ENCODE assay signal across 10 cellular contexts in genomic region chr3:124202754-124203153, GRCh38.
DNase-seq lines count a peak whose midpoint lies in the region; FAIRE-seq and TF ChIP-seq lines count a peak whose summit lies in the region.
"Had no signal": no experiment of that assay in that cellular context is flagged by ENCODE, and none has a peak within 500 bp of the region (broad histone marks: within the 10 kb centered on the region; RNA-seq: fewer than 3 reads in every experiment).

No MANE protein-coding gene starts in this region.

- H3K9ac ChIP-seq in kidney (ENCODE audit: low read length in 2 of 2), result no peak overlapping the region

- no peaks in the 10 kb centered on the region for H3K27me3 ChIP-seq in stomach

- no peak for TF ChIP-seq EP300 in stomach (IDR thresholded peaks at IDR 0.05)

- no peaks in the 10 kb centered on the region for H3K4me1 Mint-ChIP-seq in activated CD4-positive, alpha-beta T cell treated with anti-CD3 and anti-CD28 coated beads, Interleukin-2, amount 10 ng/mL, durations not matched to agents 7 days and 5 days
- H3K4me1 Mint-ChIP-seq in immature natural killer cell, result no peaks in the 10 kb centered on the region

- POLR2A ChIA-PET in activated CD4-positive, alpha-beta T cell treated with anti-CD3 and anti-CD28 coated beads, Interleukin-2, amount 10 ng/mL, durations not matched to agents 7 days and 5 days (lab: Charles Lee), result no interaction called here

- CTCF ChIA-PET in activated CD4-positive, alpha-beta T cell treated with anti-CD3 and anti-CD28 coated beads, Interleukin-2, amount 10 ng/mL, durations not matched to agents 7 days and 5 days (lab: Charles Lee), result no interaction called here

- H3K9me3 ChIP-seq in kidney (ENCODE audit: control insufficient read depth in 1 of 2, low read length in 2 of 2), result no peaks in the 10 kb centered on the region
- no peaks in the 10 kb centered on the region for H3K9me3 ChIP-seq in stomach

- no peak for TF ChIP-seq POLR2A in stomach (IDR thresholded peaks at IDR 0.05)

- WGBS in stomach, 5 donors, result 42 to 54% (median 52%) methylated on average over 4 of the region's 4 CpGs

- TF ChIP-seq CTCF in kidney (IDR thresholded peaks at IDR 0.05; ENCODE audit: borderline replicate concordance, extremely low read depth, insufficient read depth) (no peak), stomach (IDR thresholded peaks at IDR 0.05) (no peak)

- no peak for FAIRE-seq in kidney (lab: Jason Lieb, UNC)

- no peak overlapping the region for H3K4me3 Mint-ChIP-seq in activated CD4-positive, alpha-beta T cell treated with anti-CD3 and anti-CD28 coated beads, Interleukin-2, amount 10 ng/mL, durations not matched to agents 7 days and 5 days
- no peak overlapping the region for H3K4me3 Mint-ChIP-seq in immature natural killer cell

- H3K36me3 Mint-ChIP-seq in activated CD4-positive, alpha-beta T cell treated with anti-CD3 and anti-CD28 coated beads, Interleukin-2, amount 10 ng/mL, durations not matched to agents 7 days and 5 days (ENCODE audit: low read depth), result no peaks in the 10 kb centered on the region
- H3K36me3 Mint-ChIP-seq in immature natural killer cell, result no peaks in the 10 kb centered on the region

- peaks cover 0 to 2% of the 10 kb centered on the region in 2 donors for H3K4me1 ChIP-seq in kidney (ENCODE audit: control insufficient read depth in 1 of 2, insufficient read depth in 1 of 2, low read depth in 1 of 2, low read length in 2 of 2)
- peaks cover 0 to 25% (median 11%) of the 10 kb centered on the region in 4 donors for H3K4me1 ChIP-seq in stomach

- DNase-seq in GM04503 (ENCODE audit: low read depth), result peak; percentile 9
- peak; percentile 78 for DNase-seq in astrocyte of the hippocampus (ENCODE audit: low read depth, low spot score)
- DNase-seq in kidney, result peak; percentile 91
- DNase-seq in stomach, result no peak
- DNase-seq in effector CD4-positive, alpha-beta T cell, result no peak
- no peak for DNase-seq in activated CD4-positive, alpha-beta T cell treated with anti-CD3 and anti-CD28 coated beads, Interleukin-2, amount 10 ng/mL, durations not matched to agents 7 days and 5 days
- no peak for DNase-seq in immature natural killer cell
- no peak for DNase-seq in UCSD-AML1 (lab: John Stamatoyannopoulos, UW; ENCODE audit: unreplicated experiment)
- DNase-seq: KBM-7, NCI-H510A treated with DMSO at 0.1 percent for 48 hours had no signal

- H3K36me3 ChIP-seq in kidney (ENCODE audit: control insufficient read depth in 1 of 2, insufficient read depth in 2 of 2, low read length in 2 of 2), result no peaks in the 10 kb centered on the region
- no peaks in the 10 kb centered on the region for H3K36me3 ChIP-seq in stomach

- H3K27ac Mint-ChIP-seq in activated CD4-positive, alpha-beta T cell treated with anti-CD3 and anti-CD28 coated beads, Interleukin-2, amount 10 ng/mL, durations not matched to agents 7 days and 5 days, result no peak overlapping the region
- no peak overlapping the region for H3K27ac Mint-ChIP-seq in immature natural killer cell

- intact Hi-C loops in kidney (cut with DNase I) (no loop called here), stomach (cut with DNase I; ENCODE audit: low total_unique reads) (no loop called here)

- H3K4me3 ChIP-seq in kidney (ENCODE audit: low read length in 2 of 2) (no peak overlapping the region), stomach (no peak overlapping the region)

- no peak overlapping the region for H3K27ac ChIP-seq in kidney (ENCODE audit: low read depth in 2 of 2, low read length in 2 of 2)
- H3K27ac ChIP-seq in stomach, result peak overlapping the region in 3 of 5 donors; percentile 20 to 43 (median 36)

- peaks cover 2% of the 10 kb centered on the region for H3K27me3 Mint-ChIP-seq in activated CD4-positive, alpha-beta T cell treated with anti-CD3 and anti-CD28 coated beads, Interleukin-2, amount 10 ng/mL, durations not matched to agents 7 days and 5 days
- peaks cover under 1 to 6% (median 3%) of the 10 kb centered on the region in 3 donors for H3K27me3 Mint-ChIP-seq in immature natural killer cell (ENCODE audit: low read depth in 3 of 3)

- no peaks in the 10 kb centered on the region for H3K9me3 Mint-ChIP-seq in activated CD4-positive, alpha-beta T cell treated with anti-CD3 and anti-CD28 coated beads, Interleukin-2, amount 10 ng/mL, durations not matched to agents 7 days and 5 days
- H3K9me3 Mint-ChIP-seq in immature natural killer cell, result no peaks in the 10 kb centered on the region

Comparison
In these comparisons a context has a peak if more than half of its experiments do, and no peak if none do; other contexts are left out.
1. DNase-seq: peak in GM04503 (single experiment), astrocyte of the hippocampus (single experiment) and kidney (single experiment); none in stomach (single experiment), effector CD4-positive, alpha-beta T cell (single experiment), activated CD4-positive, alpha-beta T cell treated with anti-CD3 and anti-CD28 coated beads, Interleukin-2, amount 10 ng/mL, durations not matched to agents 7 days and 5 days (single experiment), immature natural killer cell (0 of 3) and UCSD-AML1 (single experiment).
2. H3K27ac ChIP-seq: peak in stomach (3 of 5); none in kidney (0 of 2).